Comparison of ENCODE assay signal across 8 cellular contexts in the genomic region with DNA sequence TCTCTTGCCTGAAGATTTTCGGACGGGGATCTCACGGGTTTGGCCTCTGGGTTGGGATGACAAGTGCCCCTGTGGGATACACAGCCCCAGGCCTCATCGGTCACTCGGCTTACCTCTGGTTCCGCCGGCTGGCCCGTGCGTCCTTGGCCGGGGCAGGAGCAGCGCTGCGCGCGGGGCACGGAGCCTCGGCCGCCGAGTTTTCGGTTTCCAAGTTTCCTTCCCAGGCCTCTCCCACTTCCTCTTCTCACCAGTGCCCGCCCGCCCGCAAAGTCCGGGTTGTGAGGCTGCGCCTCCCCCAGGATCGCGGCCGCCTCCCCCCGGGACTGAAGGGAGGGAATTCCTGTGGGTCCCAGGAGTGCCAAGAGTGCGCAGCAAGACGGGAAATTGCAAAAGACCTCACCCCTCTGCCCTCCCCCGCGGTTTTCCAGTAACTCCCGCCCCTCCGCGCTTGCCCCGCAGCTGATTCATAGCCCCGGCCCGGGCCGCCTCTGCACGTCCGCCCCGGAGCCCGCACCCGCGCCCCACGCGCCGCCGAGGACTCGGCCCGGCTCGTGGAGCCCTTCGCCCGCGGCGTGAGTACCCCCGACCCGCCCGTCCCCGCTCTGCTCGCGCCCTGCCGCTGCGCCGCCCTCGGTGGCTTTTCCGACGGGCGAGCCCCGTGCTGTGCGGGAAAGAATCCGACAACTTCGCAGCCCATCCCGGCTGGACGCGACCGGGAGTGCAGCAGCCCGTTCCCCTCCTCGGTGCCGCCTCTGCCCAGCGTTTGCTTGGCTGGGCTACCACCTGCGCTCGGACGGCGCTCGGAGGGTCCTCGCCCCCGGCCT. TPM values are rescaled to one million over a fixed set of nuclear protein-coding genes. Genes with fewer than 3 reads are reported as not detected.
DNase-seq lines count a peak whose midpoint lies in the region; ATAC-seq and TF ChIP-seq lines count a peak whose summit lies in the region.

Gene OSMR, plus strand, starts transcription at position 458 of the 824 bp plus-strand sequence. CDS start 23,033 bp downstream, outside the sequence.

- no peaks in the 10 kb centered on the region for H3K9me3 ChIP-seq in Karpas-422 (ENCODE audit: low read length)

- H3K27ac ChIP-seq in Karpas-422 (ENCODE audit: low read length), result no peak within 1 kb of the TSS

- TF ChIP-seq CTCF in endothelial cell (IDR thresholded peaks at IDR 0.05; ENCODE audit: unreplicated experiment), result no peak

- no peak within 1 kb of the TSS for H2AFZ ChIP-seq in Karpas-422 (ENCODE audit: low read length)

- no peaks in the 10 kb centered on the region for H3K36me3 ChIP-seq in Karpas-422 (ENCODE audit: insufficient read depth, low read length)

- no peaks in the 10 kb centered on the region for H3K4me1 ChIP-seq in Karpas-422 (ENCODE audit: low read length)

- H3K4me3 ChIP-seq in Karpas-422 (ENCODE audit: low read length), result no peak within 1 kb of the TSS

- H3K4me1 Mint-ChIP-seq in activated CD4-positive, alpha-beta T cell treated with anti-CD3 and anti-CD28 coated beads for 36 hours, result peaks cover 8% of the 10 kb centered on the region
- H3K4me1 Mint-ChIP-seq in endothelial cell (ENCODE audit: unreplicated experiment), result peaks cover 24% of the 10 kb centered on the region
- peaks cover 4 to 18% of the 10 kb centered on the region in 2 donors for H3K4me1 Mint-ChIP-seq in stimulated activated naive B cell treated with anti-CD40 and anti-IgM and Interleukin-4, amounts not matched to agents 10 μg/mL and 1 μg/mL and 100 μg/mL, for 72 hours

- intact Hi-C loops in activated CD4-positive, alpha-beta T cell treated with anti-CD3 and anti-CD28 coated beads for 36 hours (cut with DNase I, micrococcal nuclease), result loop anchor here in 1 of 2 experiments (5.0 kb wide), 2 partner anchors 77 to 227 kb away; partner anchors contain the start of gene RICTOR

- no peaks in the 10 kb centered on the region for H3K79me2 ChIP-seq in Karpas-422 (ENCODE audit: low read length)

- H3K9me2 ChIP-seq in Karpas-422 (replicated peaks; ENCODE audit: insufficient read depth, low read length), result no peaks in the 10 kb centered on the region

- H3K9me3 Mint-ChIP-seq in activated CD4-positive, alpha-beta T cell treated with anti-CD3 and anti-CD28 coated beads for 36 hours (ENCODE audit: low read depth), result peaks cover 2% of the 10 kb centered on the region
- no peaks in the 10 kb centered on the region for H3K9me3 Mint-ChIP-seq in endothelial cell (ENCODE audit: unreplicated experiment)
- peaks cover 0 to 2% of the 10 kb centered on the region in 2 donors for H3K9me3 Mint-ChIP-seq in stimulated activated naive B cell treated with anti-CD40 and anti-IgM and Interleukin-4, amounts not matched to agents 10 μg/mL and 1 μg/mL and 100 μg/mL, for 72 hours

- H4K20me1 ChIP-seq in Karpas-422 (ENCODE audit: insufficient read depth, low read depth, low read length), result no peaks in the 10 kb centered on the region

- H3K27ac Mint-ChIP-seq in activated CD4-positive, alpha-beta T cell treated with anti-CD3 and anti-CD28 coated beads for 36 hours, result peak within 1 kb of the TSS; percentile 61
- peak within 1 kb of the TSS; percentile 84 for H3K27ac Mint-ChIP-seq in endothelial cell (ENCODE audit: unreplicated experiment)
- no peak within 1 kb of the TSS for H3K27ac Mint-ChIP-seq in stimulated activated naive B cell treated with anti-CD40 and anti-IgM and Interleukin-4, amounts not matched to agents 10 μg/mL and 1 μg/mL and 100 μg/mL, for 72 hours

- POLR2A ChIA-PET in activated CD4-positive, alpha-beta T cell treated with anti-CD3 and anti-CD28 coated beads for 36 hours (lab: Charles Lee), result no interaction called here

- H3K27me3 Mint-ChIP-seq in activated CD4-positive, alpha-beta T cell treated with anti-CD3 and anti-CD28 coated beads for 36 hours, result peaks cover 48% of the 10 kb centered on the region
- peaks cover 7% of the 10 kb centered on the region for H3K27me3 Mint-ChIP-seq in endothelial cell (ENCODE audit: unreplicated experiment)
- peaks cover 51 to 60% of the 10 kb centered on the region in 2 donors for H3K27me3 Mint-ChIP-seq in stimulated activated naive B cell treated with anti-CD40 and anti-IgM and Interleukin-4, amounts not matched to agents 10 μg/mL and 1 μg/mL and 100 μg/mL, for 72 hours

- no peak within 1 kb of the TSS for H3K9ac ChIP-seq in Karpas-422 (ENCODE audit: low read length)

- peak; percentile 72 for DNase-seq in activated CD4-positive, alpha-beta T cell treated with anti-CD3 and anti-CD28 coated beads for 36 hours
- DNase-seq in activated CD4-positive, alpha-beta T cell treated with anti-CD3 and anti-CD28 coated beads, Interleukin-2, amount 50 U/mL, for 1 hour, result no peak
- DNase-seq in endothelial cell (ENCODE audit: low spot score) (peak; percentile 73), medulla oblongata (ENCODE audit: extremely low spot score) (peak; percentile 49), Karpas-422 (no peak)
- DNase-seq in stimulated activated naive B cell treated with anti-CD40 and anti-IgM and Interleukin-4, amounts not matched to agents 10 μg/mL and 1 μg/mL and 100 μg/mL, for 72 hours, result no peak
- DNase-seq in activated CD4-positive, CD25-positive, alpha-beta regulatory T cell treated with anti-CD3 and anti-CD28 coated beads, Interleukin-2, amount 50 U/mL, for 72 hours, result no peak

- no peaks in the 10 kb centered on the region for H3K27me3 ChIP-seq in Karpas-422 (ENCODE audit: low read length)

- ATAC-seq in activated CD4-positive, alpha-beta T cell treated with anti-CD3 and anti-CD28 coated beads for 36 hours, result peak; percentile 74
- ATAC-seq in SK-N-SH treated with all-trans-retinoic acid at 6 μM for 48 hours, result peak; percentile 91
- peak in 1 of 2 donors; percentile 20 for ATAC-seq in stimulated activated naive B cell treated with anti-CD40 and anti-IgM and Interleukin-4, amounts not matched to agents 10 μg/mL and 1 μg/mL and 100 μg/mL, for 72 hours (replicated peaks)

- CTCF ChIA-PET in activated CD4-positive, alpha-beta T cell treated with anti-CD3 and anti-CD28 coated beads for 36 hours (lab: Charles Lee), result no interaction called here

- peak within 1 kb of the TSS; percentile 70 for H3K4me3 Mint-ChIP-seq in activated CD4-positive, alpha-beta T cell treated with anti-CD3 and anti-CD28 coated beads for 36 hours
- peak within 1 kb of the TSS; percentile 96 for H3K4me3 Mint-ChIP-seq in endothelial cell (ENCODE audit: unreplicated experiment)
- peak within 1 kb of the TSS; percentile 67 to 76 for H3K4me3 Mint-ChIP-seq in stimulated activated naive B cell treated with anti-CD40 and anti-IgM and Interleukin-4, amounts not matched to agents 10 μg/mL and 1 μg/mL and 100 μg/mL, for 72 hours

- H3K36me3 Mint-ChIP-seq in activated CD4-positive, alpha-beta T cell treated with anti-CD3 and anti-CD28 coated beads for 36 hours (ENCODE audit: low read depth), result no peaks in the 10 kb centered on the region
- no peaks in the 10 kb centered on the region for H3K36me3 Mint-ChIP-seq in endothelial cell (ENCODE audit: low read depth, unreplicated experiment)
- H3K36me3 Mint-ChIP-seq in stimulated activated naive B cell treated with anti-CD40 and anti-IgM and Interleukin-4, amounts not matched to agents 10 μg/mL and 1 μg/mL and 100 μg/mL, for 72 hours, result peaks cover 0 to 4% of the 10 kb centered on the region in 2 donors

- H3K4me2 ChIP-seq in Karpas-422 (ENCODE audit: low read depth, low read length, poor library complexity, severe bottlenecking), result no peak within 1 kb of the TSS

TF ChIP-seq in SK-N-SH treated with all-trans-retinoic acid at 6 μM for 48 hours, 23 proteins besides CTCF, POLR2A, EP300 and RAD21 (continues in another document):
- TF ChIP-seq TSHZ2 (CRISPR knock-in tag; IDR thresholded peaks at IDR 0.05), result no peak
- TF ChIP-seq, protein P1, sequence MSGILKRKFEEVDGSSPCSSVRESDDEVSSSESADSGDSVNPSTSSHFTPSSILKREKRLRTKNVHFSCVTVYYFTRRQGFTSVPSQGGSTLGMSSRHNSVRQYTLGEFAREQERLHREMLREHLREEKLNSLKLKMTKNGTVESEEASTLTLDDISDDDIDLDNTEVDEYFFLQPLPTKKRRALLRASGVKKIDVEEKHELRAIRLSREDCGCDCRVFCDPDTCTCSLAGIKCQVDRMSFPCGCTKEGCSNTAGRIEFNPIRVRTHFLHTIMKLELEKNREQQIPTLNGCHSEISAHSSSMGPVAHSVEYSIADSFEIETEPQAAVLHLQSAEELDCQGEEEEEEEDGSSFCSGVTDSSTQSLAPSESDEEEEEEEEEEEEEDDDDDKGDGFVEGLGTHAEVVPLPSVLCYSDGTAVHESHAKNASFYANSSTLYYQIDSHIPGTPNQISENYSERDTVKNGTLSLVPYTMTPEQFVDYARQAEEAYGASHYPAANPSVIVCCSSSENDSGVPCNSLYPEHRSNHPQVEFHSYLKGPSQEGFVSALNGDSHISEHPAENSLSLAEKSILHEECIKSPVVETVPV (CRISPR knock-in tag; IDR thresholded peaks at IDR 0.05), result no peak
- no peak for TF ChIP-seq OSR1 (CRISPR knock-in tag; IDR thresholded peaks at IDR 0.05)
- peak; percentile 14; the same call in 1 of the 2 replicates for TF ChIP-seq TOX (CRISPR knock-in tag; IDR thresholded peaks at IDR 0.05; ENCODE audit: borderline replicate concordance)
- 0 out of 2 replicates have a peak, but pooled peaks have one; percentile 24 for TF ChIP-seq ZC3H10 (CRISPR knock-in tag; IDR thresholded peaks at IDR 0.05)
- TF ChIP-seq SNAI2 (CRISPR knock-in tag; IDR thresholded peaks at IDR 0.05), result no peak

RNA-seq across cellular contexts. Expression of gene OSMR, which starts in this region (rescaled TPM):
- total RNA-seq in activated CD4-positive, alpha-beta T cell treated with anti-CD3 and anti-CD28 coated beads for 36 hours, result under 1 TPM; 0.25 to 0.26 TPM
- total RNA-seq in endothelial cell (ENCODE audit: unreplicated experiment), result 17.4 TPM
- total RNA-seq in Karpas-422 (2014; rRNA removed; shearing (Covaris generic); ENCODE audit: low replicate concordance), result 0.52 TPM in 1 of 2 replicates, not detected in the other

Comparison
In these comparisons a context has a peak if more than half of its experiments do, and no peak if none do; other contexts are left out.
1. RNA of gene OSMR (total RNA-seq): 17.4 TPM in endothelial cell (single experiment); 0.52 TPM in Karpas-422 and 0.25 to 0.26 TPM in activated CD4-positive, alpha-beta T cell treated with anti-CD3 and anti-CD28 coated beads for 36 hours; every median in the first group is over 10 times any median in the second.
2. Peak in DNase-seq and ATAC-seq in activated CD4-positive, alpha-beta T cell treated with anti-CD3 and anti-CD28 coated beads for 36 hours; RNA of the gene not detected or under 1 TPM.
3. DNase-seq: peak in endothelial cell (single experiment) and medulla oblongata (single experiment); none in activated CD4-positive, alpha-beta T cell treated with anti-CD3 and anti-CD28 coated beads, Interleukin-2, amount 50 U/mL, for 1 hour (single experiment), stimulated activated naive B cell treated with anti-CD40 and anti-IgM and Interleukin-4, amounts not matched to agents 10 μg/mL and 1 μg/mL and 100 μg/mL, for 72 hours (single experiment), activated CD4-positive, CD25-positive, alpha-beta regulatory T cell treated with anti-CD3 and anti-CD28 coated beads, Interleukin-2, amount 50 U/mL, for 72 hours (single experiment) and Karpas-422 (single experiment).
4. Peak in every context shown above with its lines, with median percentiles within 50 percentile points of each other: H3K4me3 Mint-ChIP-seq.